ENCODE assay signal across 9 cellular contexts in the genomic region with DNA sequence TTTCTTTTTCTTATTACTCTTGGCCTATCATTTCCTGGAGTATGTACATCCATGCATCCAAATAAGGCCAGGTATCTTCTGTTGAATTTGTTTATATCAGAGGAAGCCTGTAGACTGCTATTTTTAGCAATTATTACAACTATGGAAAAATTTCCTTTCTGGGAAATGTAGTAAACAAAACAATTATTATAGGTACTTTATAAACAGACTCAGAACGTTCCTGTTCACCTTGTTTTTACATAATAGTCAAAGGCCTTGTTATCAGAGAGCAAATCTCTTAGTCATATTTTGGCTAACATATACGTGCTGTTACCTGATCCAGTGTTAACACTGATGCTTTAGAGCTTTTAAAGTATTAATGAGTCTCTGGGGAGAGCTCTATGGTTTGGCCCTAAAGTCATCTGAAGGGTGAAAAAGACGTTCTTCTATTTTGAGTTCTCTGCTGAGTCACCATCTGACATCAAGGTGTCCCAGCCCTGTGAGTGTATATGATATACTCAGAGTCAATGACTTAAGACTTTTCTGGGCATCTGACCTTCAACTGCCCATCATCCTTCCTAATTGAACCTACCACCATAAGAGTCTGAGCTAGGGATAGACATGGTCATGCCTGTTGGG. TPM values are rescaled to one million over a fixed set of nuclear protein-coding genes. Genes with fewer than 3 reads are reported as not detected.
DNase-seq lines count a peak whose midpoint lies in the region; ATAC-seq lines count a peak whose summit lies in the region.
"Had no signal": no experiment of that assay in that cellular context is flagged by ENCODE, and none has a peak within 500 bp of the region (broad histone marks: within the 10 kb centered on the region; RNA-seq: fewer than 3 reads in every experiment).

No MANE protein-coding gene starts in this region.

- H3K4me3 ChIP-seq in right cardiac atrium (ENCODE audit: low read length) = peak overlapping the region; percentile 29

- H3K27ac ChIP-seq in right cardiac atrium (ENCODE audit: low read length) = peak overlapping the region; percentile 77

- intact Hi-C loops in right cardiac atrium (cut with DNase I) = no loop called here

- no peaks in the 10 kb centered on the region for H3K9me3 ChIP-seq in right cardiac atrium (ENCODE audit: control insufficient read depth, low read length)

- no peaks in the 10 kb centered on the region for H3K27me3 ChIP-seq in right cardiac atrium (ENCODE audit: control insufficient read depth, insufficient read depth)

- ATAC-seq in HG03064 (IDR thresholded peaks at IDR 0.05; ENCODE audit: low read depth, unreplicated experiment) (peak; percentile 59), right cardiac atrium (no peak), HG03045 (IDR thresholded peaks at IDR 0.05; ENCODE audit: unreplicated experiment) (no peak)

- peaks cover 8% of the 10 kb centered on the region for H3K4me1 ChIP-seq in right cardiac atrium (ENCODE audit: control insufficient read depth, insufficient read depth, low read length)

- 35% methylated on average over 3 of the region's 3 CpGs for WGBS in right cardiac atrium

- DNase-seq in A172 (ENCODE audit: low spot score) = peak; percentile 52
- peak; percentile 13 for DNase-seq in RKO (ENCODE audit: low spot score)
- no peak for DNase-seq in right cardiac atrium
- no peak for DNase-seq in inferior parietal cortex (ENCODE audit: extremely low spot score)
- DNase-seq in hypothalamus (lab: John Stamatoyannopoulos, UW) = no peak
- DNase-seq in EL = no peak

RNA-seq across cellular contexts. Expression of gene SPARCL1, which starts 7.3 kb away (rescaled TPM):
- total RNA-seq in A172 (2014; rRNA removed; shearing (Covaris generic)) = not detected in 2 replicates
- 100 to 1,000 TPM; 343 to 386 (median 355) TPM for total RNA-seq in right cardiac atrium
- polyA plus RNA-seq in right cardiac atrium = 492 TPM
- polyA plus RNA-seq: BJ had no signal

Comparison
In these comparisons a context has a peak if more than half of its experiments do, and no peak if none do; other contexts are left out.
1. DNase-seq: peak in A172 (single experiment) and RKO (single experiment); none in right cardiac atrium (0 of 3), inferior parietal cortex (single experiment), hypothalamus (0 of 51) and EL (single experiment).
2. RNA of gene SPARCL1, which starts 7.3 kb away (total RNA-seq): 343 to 386 TPM in right cardiac atrium; not detected in A172; every median in the first group is over 100 times any median in the second.